ENCODE assay signal across 1 cellular context in the genomic region with DNA sequence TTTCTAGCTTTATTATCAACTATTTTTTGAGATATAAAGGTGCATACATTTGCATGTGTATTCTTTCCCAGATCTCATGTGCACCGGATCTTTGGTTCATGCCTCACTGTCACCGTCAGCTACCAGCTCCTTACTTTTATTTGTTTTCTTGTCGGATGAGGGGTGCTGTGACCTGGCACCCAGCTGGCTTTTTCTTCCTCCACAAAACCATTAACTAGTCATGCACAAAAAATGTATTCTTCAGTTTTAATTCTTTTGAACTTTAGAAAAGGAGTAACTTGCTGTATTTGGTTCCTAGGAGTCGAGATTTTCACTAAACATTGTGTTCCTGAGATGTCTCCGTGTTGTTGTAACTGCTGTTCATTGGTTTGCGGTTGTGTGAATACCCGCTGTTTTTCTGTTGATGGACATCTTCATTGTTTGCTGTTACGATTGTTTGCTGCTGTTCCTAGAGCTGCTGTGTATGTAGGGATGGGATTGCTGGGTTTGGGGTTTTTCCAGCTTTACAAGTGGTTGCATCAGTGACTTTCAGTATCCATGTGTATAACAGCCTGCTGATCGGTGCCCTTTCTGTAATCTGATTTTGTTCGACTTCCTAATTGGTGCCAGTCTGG.
A peak's percentile ranks its signal among the peaks of the same experiment; 100 is the strongest.
TF ChIP-seq lines count a peak whose summit lies in the region.

No MANE protein-coding gene starts in this region.

TF ChIP-seq in IMR-90, 13 proteins besides CTCF, POLR2A, EP300 and RAD21:
- no peak for TF ChIP-seq RFX5 (IDR thresholded peaks at IDR 0.05; ENCODE audit: low read depth, low read length)
- TF ChIP-seq NFE2L2 (IDR thresholded peaks at IDR 0.05; ENCODE audit: low read depth, low read length) = no peak
- no peak for TF ChIP-seq CHD1 (IDR thresholded peaks at IDR 0.05; ENCODE audit: low read depth, low read length)
- TF ChIP-seq CEBPB (IDR thresholded peaks at IDR 0.05; ENCODE audit: low read depth, low read length) = peak; percentile 64; the same call in 1 of the 2 replicates
- no peak for TF ChIP-seq MAZ (IDR thresholded peaks at IDR 0.05; ENCODE audit: borderline replicate concordance, low read depth, low read length)
